Comparison of ENCODE assay signal across 25 cellular contexts in the genomic region with DNA sequence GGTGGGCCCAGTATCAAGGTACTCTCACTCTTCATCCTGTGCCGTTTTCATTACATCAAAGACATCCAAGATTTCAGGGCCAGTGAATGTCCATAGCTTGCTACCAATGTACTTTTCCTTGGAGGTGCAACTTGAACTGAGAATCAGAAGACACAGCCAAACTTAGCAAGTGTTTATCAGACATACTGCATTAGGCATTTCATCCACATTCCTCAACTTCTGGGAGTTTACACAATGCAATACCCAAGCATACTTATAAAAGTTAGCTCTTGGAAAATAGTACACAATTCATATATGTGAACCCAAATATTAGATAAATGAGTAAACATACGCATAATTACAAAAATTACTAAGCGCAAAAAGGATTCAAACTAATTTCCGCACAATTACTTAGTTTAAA.
"Had no signal": no experiment of that assay in that cellular context is flagged by ENCODE, and none has a peak within 500 bp of the region (broad histone marks: within the 10 kb centered on the region; RNA-seq: fewer than 3 reads in every experiment).

No MANE protein-coding gene starts in this region.

- H3K27ac ChIP-seq: coronary artery, esophagus squamous epithelium, lower lobe of right lung, neutrophil, pancreas, right lobe of liver, stomach, testis, tibial artery, upper lobe of left lung had no signal

- H3K4me3 ChIP-seq: coronary artery, esophagus squamous epithelium, lower lobe of right lung, pancreas, right lobe of liver, stomach, testis, tibial artery, upper lobe of left lung had no signal

- H3K36me3 Mint-ChIP-seq: immature natural killer cell; natural killer cell treated with Interleukin-12 subunit alpha and Interleukin-12 subunit beta and Interleukin-15 and Interleukin-18, amount 100 ng/mL, for 72 hours had no signal

- H3K9me3 ChIP-seq: esophagus squamous epithelium, lower lobe of right lung, neutrophil, pancreas, right lobe of liver, stomach, testis, tibial artery, upper lobe of left lung had no signal

- H3K27me3 ChIP-seq: esophagus squamous epithelium, neutrophil, pancreas, right lobe of liver, stomach, testis, tibial artery, upper lobe of left lung had no signal

- H3K4me1 Mint-ChIP-seq: immature natural killer cell, neural crest cell had no signal

- H3K4me3 Mint-ChIP-seq: immature natural killer cell; natural killer cell treated with Interleukin-12 subunit alpha and Interleukin-12 subunit beta and Interleukin-15 and Interleukin-18, amount 100 ng/mL, for 72 hours; neural crest cell had no signal

- H3K4me1 ChIP-seq: right lobe of liver, testis had no signal

- DNase-seq: central memory CD4-positive, alpha-beta T cell; dermis blood vessel endothelial cell; effector memory CD4-positive, alpha-beta T cell; erythroblast; esophagus squamous epithelium; hypothalamus; immature natural killer cell; left ventricle myocardium superior; lower lobe of right lung; pancreas; retina; right lobe of liver; small intestine; stimulated activated CD4-positive, alpha-beta T cell treated with anti-CD3 and anti-CD28 coated beads, Interleukin-15, amount 100 ng/mL, for 24 hours; stimulated activated CD4-positive, alpha-beta T cell treated with anti-CD3 and anti-CD28 coated beads, Interleukin-2, amount 100 ng/mL, for 48 hours; stimulated activated naive CD4-positive, alpha-beta T cell; stomach; substantia nigra; testis; tibial artery had no signal

- H3K36me3 ChIP-seq: esophagus squamous epithelium, lower lobe of right lung, neutrophil, pancreas, right lobe of liver, stomach, tibial artery, upper lobe of left lung had no signal

- H3K9me3 Mint-ChIP-seq: immature natural killer cell; natural killer cell treated with Interleukin-12 subunit alpha and Interleukin-12 subunit beta and Interleukin-15 and Interleukin-18, amount 100 ng/mL, for 72 hours had no signal

- ATAC-seq: left ventricle myocardium superior; lower lobe of right lung; natural killer cell treated with Interleukin-12 subunit alpha and Interleukin-12 subunit beta and Interleukin-15 and Interleukin-18, amount 100 ng/mL, for 72 hours; pancreas; right lobe of liver had no signal

- H3K27ac Mint-ChIP-seq: immature natural killer cell; natural killer cell treated with Interleukin-12 subunit alpha and Interleukin-12 subunit beta and Interleukin-15 and Interleukin-18, amount 100 ng/mL, for 72 hours had no signal
